ENCODE assay signal across 12 cellular contexts in the genomic region with DNA sequence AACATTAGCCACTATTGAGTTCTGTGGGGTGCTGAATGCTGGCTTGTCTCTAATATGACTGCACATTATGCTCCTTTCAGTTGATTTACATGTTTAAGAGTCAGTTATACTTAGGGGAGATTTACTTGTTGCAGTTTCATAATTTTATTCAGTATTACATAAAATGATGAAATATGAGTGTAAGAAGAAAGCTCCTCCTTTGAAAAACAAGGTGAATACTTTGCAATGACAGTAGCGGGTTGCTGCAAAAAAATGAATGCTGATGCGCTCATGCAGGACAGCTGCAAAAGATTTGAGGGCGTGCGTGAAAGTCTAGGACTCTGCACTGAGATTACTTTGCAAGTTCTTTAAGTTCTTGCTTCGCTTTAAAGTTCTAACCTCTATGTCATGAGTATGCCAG.
"Had no signal": no experiment of that assay in that cellular context is flagged by ENCODE, and none has a peak within 500 bp of the region (broad histone marks: within the 10 kb centered on the region; RNA-seq: fewer than 3 reads in every experiment).

No MANE protein-coding gene starts in this region.

- H3K27me3 ChIP-seq: hepatocyte had no signal

- H3K4me2 ChIP-seq: hepatocyte had no signal

- H3K4me3 ChIP-seq: hepatocyte, thoracic aorta had no signal

- H3K9me3 ChIP-seq: thoracic aorta had no signal

- H3K27ac ChIP-seq: hepatocyte, thoracic aorta had no signal

- ATAC-seq: activated CD4-positive, CD25-positive, alpha-beta regulatory T cell treated with anti-CD3 and anti-CD28 coated beads, Interleukin-2, amount 50 U/mL, for 24 hours; T-helper 17 cell had no signal

- DNase-seq: activated CD4-positive, alpha-beta T cell treated with anti-CD3 and anti-CD28 coated beads, Interleukin-2, amount 50 U/mL, for 4 hours; activated naive CD8-positive, alpha-beta T cell treated with anti-CD3 and anti-CD28 coated beads, Interleukin-2, amount 10 ng/mL, durations not matched to agents 7 days and 5 days; activated T-cell treated with anti-CD3 and anti-CD28 coated beads, Interleukin-2, amount 50 U/mL, for 48 hours; aorta; kidney glomerular epithelial cell; mesendoderm; nephron progenitor cell; stimulated activated CD4-positive, alpha-beta T cell treated with anti-CD3 and anti-CD28 coated beads, Interleukin-2, amount 100 ng/mL, for 48 hours; T-helper 17 cell had no signal

- H2AFZ ChIP-seq: hepatocyte had no signal
